Comparison of ENCODE assay signal across 26 cellular contexts in the genomic region with DNA sequence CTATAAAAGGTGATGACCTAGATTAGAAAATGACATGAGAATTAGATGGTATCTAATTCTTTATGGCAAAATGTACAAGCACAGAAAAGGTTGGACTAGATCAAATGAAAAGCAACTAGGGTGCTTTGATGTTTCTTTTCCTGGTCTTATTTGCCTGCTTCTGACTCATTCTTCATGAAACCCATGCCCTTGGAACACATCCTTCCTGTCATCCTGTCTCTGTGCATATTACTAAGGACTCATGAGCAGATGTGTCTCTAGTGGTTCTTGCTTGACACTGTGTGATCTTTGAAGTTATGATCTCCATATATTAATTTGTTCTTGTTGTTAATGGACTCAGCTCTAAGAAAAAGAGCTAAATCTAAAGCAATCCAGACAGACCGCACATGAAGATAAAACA.
DNase-seq lines count a peak whose midpoint lies in the region; ATAC-seq and TF ChIP-seq lines count a peak whose summit lies in the region.
"Had no signal": no experiment of that assay in that cellular context is flagged by ENCODE, and none has a peak within 500 bp of the region (broad histone marks: within the 10 kb centered on the region; RNA-seq: fewer than 3 reads in every experiment).

No MANE protein-coding gene starts in this region.

- DNase-seq in AG20443 (ENCODE audit: low spot score): peak; percentile 14
- DNase-seq in HCEC 1CT: peak; percentile 30
- DNase-seq in RPMI7951 (ENCODE audit: low read depth): peak; percentile 87
- peak; percentile 54 to 74 for DNase-seq in foreskin fibroblast
- no peak for DNase-seq in NCI-H774 (lab: John Stamatoyannopoulos, UW)
- no peak for DNase-seq in naive thymus-derived CD4-positive, alpha-beta T cell
- no peak for DNase-seq in hypothalamus (lab: John Stamatoyannopoulos, UW)
- DNase-seq: activated CD4-positive, alpha-beta T cell treated with anti-CD3 and anti-CD28 coated beads, Interleukin-2, amount 50 U/mL, for 4 hours; activated CD8-positive, alpha-beta memory T cell treated with anti-CD3 and anti-CD28 coated beads, Interleukin-2, amount 50 U/mL, for 48 hours; CD4-positive, alpha-beta T cell; DMS 273 treated with DMSO at 0.1 percent for 48 hours; NCI-H1417 treated with DMSO at 0.1 percent for 48 hours; NCI-H510A treated with DMSO at 0.1 percent for 48 hours; sigmoid colon; WERI-Rb-1 had no signal

- H3K36me3 ChIP-seq in naive thymus-derived CD4-positive, alpha-beta T cell (ENCODE audit: control insufficient read depth in 2 of 3, insufficient read depth in 3 of 3, low read length in 3 of 3): no peaks in the 10 kb centered on the region
- H3K36me3 ChIP-seq: HAP-1, sigmoid colon, vagina, WERI-Rb-1 had no signal

- no peak for ATAC-seq in naive thymus-derived CD4-positive, alpha-beta T cell
- ATAC-seq in HG03108 (IDR thresholded peaks at IDR 0.05; ENCODE audit: unreplicated experiment): no peak
- ATAC-seq: left lobe of liver; natural killer cell treated with Interleukin-12 subunit alpha and Interleukin-12 subunit beta and Interleukin-15 and Interleukin-18, amount 100 ng/mL, for 72 hours; SK-N-SH treated with all-trans-retinoic acid at 6 μM for 48 hours had no signal

- peaks cover 0 to 2% (median 0%) of the 10 kb centered on the region in 7 donors for H3K4me1 Mint-ChIP-seq in naive thymus-derived CD4-positive, alpha-beta T cell

- peaks cover 0 to 3% (median 0%) of the 10 kb centered on the region in 5 donors for H3K27me3 Mint-ChIP-seq in naive thymus-derived CD4-positive, alpha-beta T cell
- H3K27me3 Mint-ChIP-seq: activated naive CD8-positive, alpha-beta T cell; CD4-positive, alpha-beta T cell; natural killer cell treated with Interleukin-12 subunit alpha and Interleukin-12 subunit beta and Interleukin-15 and Interleukin-18, amount 100 ng/mL, for 72 hours had no signal

- H3K27ac Mint-ChIP-seq in naive thymus-derived CD4-positive, alpha-beta T cell: no peak overlapping the region
- H3K27ac Mint-ChIP-seq: activated naive CD8-positive, alpha-beta T cell; activated T-helper 2 cell treated with anti-CD3 and anti-CD28 coated beads, Interferon-gamma antibody, Interleukin-2, Interleukin-4, amounts not matched to agents 10 μg/mL and 5 μg/mL and 100 μg/mL, durations not matched to agents 14 hours and 24 hours and 36 hours; CD4-positive, alpha-beta T cell; natural killer cell treated with Interleukin-12 subunit alpha and Interleukin-12 subunit beta and Interleukin-15 and Interleukin-18, amount 100 ng/mL, for 72 hours had no signal

- intact Hi-C loops in naive thymus-derived CD4-positive, alpha-beta T cell (cut with micrococcal nuclease): no loop called here

- CTCF ChIA-PET in naive thymus-derived CD4-positive, alpha-beta T cell (lab: Charles Lee): no interaction called here

- no peak overlapping the region for H3K27ac ChIP-seq in naive thymus-derived CD4-positive, alpha-beta T cell (ENCODE audit: low read depth, low read length)
- H3K27ac ChIP-seq: KMS-11, parathyroid adenoma, RWPE1, sigmoid colon, vagina, WERI-Rb-1 had no signal

- POLR2A ChIA-PET in naive thymus-derived CD4-positive, alpha-beta T cell (lab: Charles Lee): no interaction called here

- no peaks in the 10 kb centered on the region for H3K36me3 Mint-ChIP-seq in naive thymus-derived CD4-positive, alpha-beta T cell
- H3K36me3 Mint-ChIP-seq: activated naive CD8-positive, alpha-beta T cell; natural killer cell treated with Interleukin-12 subunit alpha and Interleukin-12 subunit beta and Interleukin-15 and Interleukin-18, amount 100 ng/mL, for 72 hours had no signal

- no peaks in the 10 kb centered on the region for H3K4me1 ChIP-seq in naive thymus-derived CD4-positive, alpha-beta T cell (ENCODE audit: control insufficient read depth in 2 of 2, insufficient read depth in 2 of 2, low read length in 2 of 2)
- H3K4me1 ChIP-seq: HAP-1, parathyroid adenoma, sigmoid colon, vagina had no signal

- no peaks in the 10 kb centered on the region for H3K9me3 ChIP-seq in naive thymus-derived CD4-positive, alpha-beta T cell (ENCODE audit: control insufficient read depth in 2 of 3, low read length in 3 of 3)
- H3K9me3 ChIP-seq: HAP-1, sigmoid colon, vagina had no signal

- no peaks in the 10 kb centered on the region for H3K27me3 ChIP-seq in naive thymus-derived CD4-positive, alpha-beta T cell (ENCODE audit: control insufficient read depth in 2 of 2, insufficient read depth in 2 of 2, low read length in 2 of 2)
- H3K27me3 ChIP-seq: sigmoid colon, vagina had no signal

- H3K9me3 Mint-ChIP-seq in naive thymus-derived CD4-positive, alpha-beta T cell: peaks cover 0 to 5% (median 0%) of the 10 kb centered on the region in 11 donors
- H3K9me3 Mint-ChIP-seq: activated T-helper 2 cell treated with anti-CD3 and anti-CD28 coated beads, Interferon-gamma antibody, Interleukin-2, Interleukin-4, amounts not matched to agents 10 μg/mL and 5 μg/mL and 100 μg/mL, durations not matched to agents 14 hours and 24 hours and 36 hours; CD4-positive, alpha-beta T cell had no signal

- H3K4me3 Mint-ChIP-seq in naive thymus-derived CD4-positive, alpha-beta T cell: no peak overlapping the region
- H3K4me3 Mint-ChIP-seq: activated naive CD8-positive, alpha-beta T cell; CD4-positive, alpha-beta T cell; natural killer cell treated with Interleukin-12 subunit alpha and Interleukin-12 subunit beta and Interleukin-15 and Interleukin-18, amount 100 ng/mL, for 72 hours had no signal

- TF ChIP-seq CTCF in foreskin fibroblast (IDR thresholded peaks at IDR 0.05; ENCODE audit: low read depth, low read length): no peak

- no peak overlapping the region for H3K4me3 ChIP-seq in foreskin fibroblast (ENCODE audit: low read depth in 1 of 2, low read length in 2 of 2)
- H3K4me3 ChIP-seq in naive thymus-derived CD4-positive, alpha-beta T cell (ENCODE audit: low read length): no peak overlapping the region
- H3K4me3 ChIP-seq: HAP-1, sigmoid colon, vagina had no signal

Comparison
In these comparisons a context has a peak if more than half of its experiments do, and no peak if none do; other contexts are left out.
1. DNase-seq: peak in AG20443 (single experiment), HCEC 1CT (single experiment), RPMI7951 (single experiment) and foreskin fibroblast (2 of 2); none in NCI-H774 (single experiment), naive thymus-derived CD4-positive, alpha-beta T cell (0 of 9) and hypothalamus (0 of 51).